Comparison of ENCODE assay signal across 1 cellular context in the genomic region with DNA sequence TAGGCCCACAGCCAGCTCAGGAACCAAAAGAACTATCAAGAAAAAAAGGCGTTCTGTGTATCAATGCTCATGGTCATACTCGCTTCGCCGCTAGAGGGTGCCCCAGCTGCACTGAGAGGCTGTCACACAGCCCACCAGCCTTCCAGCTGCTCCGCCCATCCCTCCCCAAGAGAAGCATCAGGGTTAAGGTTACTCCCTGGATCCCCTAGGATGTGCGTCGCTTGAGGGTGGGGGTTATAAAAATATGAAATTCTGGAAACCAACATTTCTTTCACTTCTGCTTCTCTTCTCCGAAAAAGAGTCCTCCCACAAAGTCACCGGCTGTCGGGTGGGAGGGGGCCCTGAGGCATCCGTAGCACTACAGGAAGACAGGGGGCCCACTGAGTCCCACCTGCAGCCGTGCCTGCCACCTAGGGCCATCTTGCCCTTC.
TF ChIP-seq lines count a peak whose summit lies in the region.

No MANE protein-coding gene starts in this region.

TF ChIP-seq in HEK293, 187 proteins besides CTCF, POLR2A, EP300 and RAD21 (continued from another document and continues in another):
- TF ChIP-seq, protein P1, sequence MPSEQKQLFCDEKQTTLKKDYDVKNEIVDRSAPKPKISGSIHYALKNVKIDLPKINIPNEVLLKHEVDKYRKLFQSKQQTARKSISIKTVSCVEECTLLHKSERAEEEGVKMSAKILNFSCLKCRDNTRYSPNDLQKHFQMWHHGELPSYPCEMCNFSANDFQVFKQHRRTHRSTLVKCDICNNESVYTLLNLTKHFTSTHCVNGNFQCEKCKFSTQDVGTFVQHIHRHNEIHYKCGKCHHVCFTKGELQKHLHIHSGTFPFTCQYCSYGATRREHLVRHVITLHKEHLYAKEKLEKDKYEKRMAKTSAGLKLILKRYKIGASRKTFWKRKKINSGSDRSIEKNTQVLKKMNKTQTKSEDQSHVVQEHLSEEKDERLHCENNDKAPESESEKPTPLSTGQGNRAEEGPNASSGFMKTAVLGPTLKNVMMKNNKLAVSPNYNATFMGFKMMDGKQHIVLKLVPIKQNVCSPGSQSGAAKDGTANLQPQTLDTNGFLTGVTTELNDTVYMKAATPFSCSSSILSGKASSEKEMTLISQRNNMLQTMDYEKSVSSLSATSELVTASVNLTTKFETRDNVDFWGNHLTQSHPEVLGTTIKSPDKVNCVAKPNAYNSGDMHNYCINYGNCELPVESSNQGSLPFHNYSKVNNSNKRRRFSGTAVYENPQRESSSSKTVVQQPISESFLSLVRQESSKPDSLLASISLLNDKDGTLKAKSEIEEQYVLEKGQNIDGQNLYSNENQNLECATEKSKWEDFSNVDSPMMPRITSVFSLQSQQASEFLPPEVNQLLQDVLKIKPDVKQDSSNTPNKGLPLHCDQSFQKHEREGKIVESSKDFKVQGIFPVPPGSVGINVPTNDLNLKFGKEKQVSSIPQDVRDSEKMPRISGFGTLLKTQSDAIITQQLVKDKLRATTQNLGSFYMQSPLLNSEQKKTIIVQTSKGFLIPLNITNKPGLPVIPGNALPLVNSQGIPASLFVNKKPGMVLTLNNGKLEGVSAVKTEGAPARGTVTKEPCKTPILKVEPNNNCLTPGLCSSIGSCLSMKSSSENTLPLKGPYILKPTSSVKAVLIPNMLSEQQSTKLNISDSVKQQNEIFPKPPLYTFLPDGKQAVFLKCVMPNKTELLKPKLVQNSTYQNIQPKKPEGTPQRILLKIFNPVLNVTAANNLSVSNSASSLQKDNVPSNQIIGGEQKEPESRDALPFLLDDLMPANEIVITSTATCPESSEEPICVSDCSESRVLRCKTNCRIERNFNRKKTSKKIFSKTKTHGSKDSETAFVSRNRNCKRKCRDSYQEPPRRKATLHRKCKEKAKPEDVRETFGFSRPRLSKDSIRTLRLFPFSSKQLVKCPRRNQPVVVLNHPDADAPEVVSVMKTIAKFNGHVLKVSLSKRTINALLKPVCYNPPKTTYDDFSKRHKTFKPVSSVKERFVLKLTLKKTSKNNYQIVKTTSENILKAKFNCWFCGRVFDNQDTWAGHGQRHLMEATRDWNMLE (tag by site-specific recombination; conservative IDR thresholded peaks at IDR 0.05; ENCODE audit: low read depth) = no peak
- TF ChIP-seq ZNF394 (tag by site-specific recombination; IDR thresholded peaks at IDR 0.05; ENCODE audit: borderline replicate concordance) (peak; percentile 87), HOXD13 (CRISPR knock-in tag; IDR thresholded peaks at IDR 0.05; ENCODE audit: borderline replicate concordance) (no peak), KLF8 (tag by site-specific recombination; IDR thresholded peaks at IDR 0.05) (peak; percentile 51; the same call in 1 of the 2 replicates), ZNF624 (tag by site-specific recombination; IDR thresholded peaks at IDR 0.05) (no peak), ZNF24 (tag by site-specific recombination; IDR thresholded peaks at IDR 0.05) (no peak), ZNF48 (tag by site-specific recombination; IDR thresholded peaks at IDR 0.05) (no peak), PRDM1 (tag by site-specific recombination; IDR thresholded peaks at IDR 0.05) (no peak), ZNF621 (tag by site-specific recombination; IDR thresholded peaks at IDR 0.05) (no peak), ZFP69B (tag by site-specific recombination; IDR thresholded peaks at IDR 0.05) (no peak), ZNF184 (tag by site-specific recombination; IDR thresholded peaks at IDR 0.05) (no peak), ZNF549 (tag by site-specific recombination; IDR thresholded peaks at IDR 0.05) (no peak), ZNF239 (tag by site-specific recombination; IDR thresholded peaks at IDR 0.05) (no peak), ZNF16 (tag by site-specific recombination; IDR thresholded peaks at IDR 0.05; ENCODE audit: low read depth) (no peak), ZNF701 (tag by site-specific recombination; IDR thresholded peaks at IDR 0.05) (no peak), ZNF596 (tag by site-specific recombination; IDR thresholded peaks at IDR 0.05) (no peak), ZNF354C (tag by site-specific recombination; IDR thresholded peaks at IDR 0.05; ENCODE audit: borderline replicate concordance, low read depth) (no peak), ZNF10 (tag by site-specific recombination; IDR thresholded peaks at IDR 0.05) (no peak), ZNF558 (tag by site-specific recombination; IDR thresholded peaks at IDR 0.05) (no peak), SCRT2 (tag by site-specific recombination; IDR thresholded peaks at IDR 0.05) (no peak), ZNF548 (tag by site-specific recombination; IDR thresholded peaks at IDR 0.05) (no peak), GLIS1 (tag by site-specific recombination; IDR thresholded peaks at IDR 0.05) (peak; percentile 71), FEZF1 (tag by site-specific recombination; IDR thresholded peaks at IDR 0.05) (no peak), ZNF707 (tag by site-specific recombination; IDR thresholded peaks at IDR 0.05) (no peak), ZNF37A (tag by site-specific recombination; IDR thresholded peaks at IDR 0.05) (no peak), MEIS1 (CRISPR knock-in tag; IDR thresholded peaks at IDR 0.05; ENCODE audit: borderline replicate concordance) (no peak), ZNF324 (tag by site-specific recombination; IDR thresholded peaks at IDR 0.05) (no peak), ZBTB17 (tag by site-specific recombination; IDR thresholded peaks at IDR 0.05) (peak; percentile 40; the same call in 1 of the 2 replicates), EGR2 (tag by site-specific recombination; IDR thresholded peaks at IDR 0.05; ENCODE audit: low read depth) (no peak), ZNF530 (tag by site-specific recombination; IDR thresholded peaks at IDR 0.05; ENCODE audit: low read depth) (no peak), ZBTB20 (tag by site-specific recombination; IDR thresholded peaks at IDR 0.05) (no peak), ZNF473 (tag by site-specific recombination; IDR thresholded peaks at IDR 0.05) (no peak), SALL2 (tag by site-specific recombination; IDR thresholded peaks at IDR 0.05; ENCODE audit: borderline replicate concordance) (no peak), GFI1B (tag by site-specific recombination; IDR thresholded peaks at IDR 0.05) (no peak), ZFP41 (tag by site-specific recombination; IDR thresholded peaks at IDR 0.05; ENCODE audit: borderline replicate concordance) (no peak), ZNF138 (tag by site-specific recombination; IDR thresholded peaks at IDR 0.05; ENCODE audit: borderline replicate concordance) (no peak), REPIN1 (tag by site-specific recombination; IDR thresholded peaks at IDR 0.05; ENCODE audit: low read depth) (no peak)
- TF ChIP-seq, protein P2, sequence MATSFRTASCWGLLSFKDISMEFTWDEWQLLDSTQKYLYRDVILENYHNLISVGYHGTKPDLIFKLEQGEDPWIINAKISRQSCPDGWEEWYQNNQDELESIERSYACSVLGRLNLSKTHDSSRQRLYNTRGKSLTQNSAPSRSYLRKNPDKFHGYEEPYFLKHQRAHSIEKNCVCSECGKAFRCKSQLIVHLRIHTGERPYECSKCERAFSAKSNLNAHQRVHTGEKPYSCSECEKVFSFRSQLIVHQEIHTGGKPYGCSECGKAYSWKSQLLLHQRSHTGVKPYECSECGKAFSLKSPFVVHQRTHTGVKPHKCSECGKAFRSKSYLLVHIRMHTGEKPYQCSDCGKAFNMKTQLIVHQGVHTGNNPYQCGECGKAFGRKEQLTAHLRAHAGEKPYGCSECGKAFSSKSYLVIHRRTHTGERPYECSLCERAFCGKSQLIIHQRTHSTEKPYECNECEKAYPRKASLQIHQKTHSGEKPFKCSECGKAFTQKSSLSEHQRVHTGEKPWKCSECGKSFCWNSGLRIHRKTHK (tag by site-specific recombination; IDR thresholded peaks at IDR 0.05) = no peak
- TF ChIP-seq, protein P3, sequence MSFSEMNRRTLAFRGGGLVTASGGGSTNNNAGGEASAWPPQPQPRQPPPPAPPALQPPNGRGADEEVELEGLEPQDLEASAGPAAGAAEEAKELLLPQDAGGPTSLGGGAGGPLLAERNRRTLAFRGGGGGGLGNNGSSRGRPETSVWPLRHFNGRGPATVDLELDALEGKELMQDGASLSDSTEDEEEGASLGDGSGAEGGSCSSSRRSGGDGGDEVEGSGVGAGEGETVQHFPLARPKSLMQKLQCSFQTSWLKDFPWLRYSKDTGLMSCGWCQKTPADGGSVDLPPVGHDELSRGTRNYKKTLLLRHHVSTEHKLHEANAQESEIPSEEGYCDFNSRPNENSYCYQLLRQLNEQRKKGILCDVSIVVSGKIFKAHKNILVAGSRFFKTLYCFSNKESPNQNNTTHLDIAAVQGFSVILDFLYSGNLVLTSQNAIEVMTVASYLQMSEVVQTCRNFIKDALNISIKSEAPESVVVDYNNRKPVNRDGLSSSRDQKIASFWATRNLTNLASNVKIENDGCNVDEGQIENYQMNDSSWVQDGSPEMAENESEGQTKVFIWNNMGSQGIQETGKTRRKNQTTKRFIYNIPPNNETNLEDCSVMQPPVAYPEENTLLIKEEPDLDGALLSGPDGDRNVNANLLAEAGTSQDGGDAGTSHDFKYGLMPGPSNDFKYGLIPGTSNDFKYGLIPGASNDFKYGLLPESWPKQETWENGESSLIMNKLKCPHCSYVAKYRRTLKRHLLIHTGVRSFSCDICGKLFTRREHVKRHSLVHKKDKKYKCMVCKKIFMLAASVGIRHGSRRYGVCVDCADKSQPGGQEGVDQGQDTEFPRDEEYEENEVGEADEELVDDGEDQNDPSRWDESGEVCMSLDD (tag by site-specific recombination; IDR thresholded peaks at IDR 0.05) = no peak
- TF ChIP-seq, protein P4, sequence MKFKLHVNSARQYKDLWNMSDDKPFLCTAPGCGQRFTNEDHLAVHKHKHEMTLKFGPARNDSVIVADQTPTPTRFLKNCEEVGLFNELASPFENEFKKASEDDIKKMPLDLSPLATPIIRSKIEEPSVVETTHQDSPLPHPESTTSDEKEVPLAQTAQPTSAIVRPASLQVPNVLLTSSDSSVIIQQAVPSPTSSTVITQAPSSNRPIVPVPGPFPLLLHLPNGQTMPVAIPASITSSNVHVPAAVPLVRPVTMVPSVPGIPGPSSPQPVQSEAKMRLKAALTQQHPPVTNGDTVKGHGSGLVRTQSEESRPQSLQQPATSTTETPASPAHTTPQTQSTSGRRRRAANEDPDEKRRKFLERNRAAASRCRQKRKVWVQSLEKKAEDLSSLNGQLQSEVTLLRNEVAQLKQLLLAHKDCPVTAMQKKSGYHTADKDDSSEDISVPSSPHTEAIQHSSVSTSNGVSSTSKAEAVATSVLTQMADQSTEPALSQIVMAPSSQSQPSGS (tag by site-specific recombination; IDR thresholded peaks at IDR 0.05; ENCODE audit: low read depth) = no peak
- TF ChIP-seq, protein P5, sequence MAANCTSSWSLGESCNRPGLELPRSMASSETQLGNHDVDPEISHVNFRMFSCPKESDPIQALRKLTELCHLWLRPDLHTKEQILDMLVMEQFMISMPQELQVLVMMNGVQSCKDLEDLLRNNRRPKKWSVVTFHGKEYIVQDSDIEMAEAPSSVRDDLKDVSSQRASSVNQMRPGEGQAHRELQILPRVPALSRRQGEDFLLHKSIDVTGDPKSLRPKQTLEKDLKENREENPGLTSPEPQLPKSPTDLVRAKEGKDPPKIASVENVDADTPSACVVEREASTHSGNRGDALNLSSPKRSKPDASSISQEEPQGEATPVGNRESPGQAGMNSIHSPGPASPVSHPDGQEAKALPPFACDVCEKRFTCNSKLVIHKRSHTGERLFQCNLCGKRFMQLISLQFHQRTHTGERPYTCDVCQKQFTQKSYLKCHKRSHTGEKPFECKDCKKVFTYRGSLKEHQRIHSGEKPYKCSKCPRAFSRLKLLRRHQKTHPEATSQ (tag by site-specific recombination; IDR thresholded peaks at IDR 0.05) = no peak
- TF ChIP-seq, protein P6, sequence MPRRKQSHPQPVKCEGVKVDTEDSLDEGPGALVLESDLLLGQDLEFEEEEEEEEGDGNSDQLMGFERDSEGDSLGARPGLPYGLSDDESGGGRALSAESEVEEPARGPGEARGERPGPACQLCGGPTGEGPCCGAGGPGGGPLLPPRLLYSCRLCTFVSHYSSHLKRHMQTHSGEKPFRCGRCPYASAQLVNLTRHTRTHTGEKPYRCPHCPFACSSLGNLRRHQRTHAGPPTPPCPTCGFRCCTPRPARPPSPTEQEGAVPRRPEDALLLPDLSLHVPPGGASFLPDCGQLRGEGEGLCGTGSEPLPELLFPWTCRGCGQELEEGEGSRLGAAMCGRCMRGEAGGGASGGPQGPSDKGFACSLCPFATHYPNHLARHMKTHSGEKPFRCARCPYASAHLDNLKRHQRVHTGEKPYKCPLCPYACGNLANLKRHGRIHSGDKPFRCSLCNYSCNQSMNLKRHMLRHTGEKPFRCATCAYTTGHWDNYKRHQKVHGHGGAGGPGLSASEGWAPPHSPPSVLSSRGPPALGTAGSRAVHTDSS (tag by site-specific recombination; IDR thresholded peaks at IDR 0.05) = no peak
- TF ChIP-seq, protein P7, sequence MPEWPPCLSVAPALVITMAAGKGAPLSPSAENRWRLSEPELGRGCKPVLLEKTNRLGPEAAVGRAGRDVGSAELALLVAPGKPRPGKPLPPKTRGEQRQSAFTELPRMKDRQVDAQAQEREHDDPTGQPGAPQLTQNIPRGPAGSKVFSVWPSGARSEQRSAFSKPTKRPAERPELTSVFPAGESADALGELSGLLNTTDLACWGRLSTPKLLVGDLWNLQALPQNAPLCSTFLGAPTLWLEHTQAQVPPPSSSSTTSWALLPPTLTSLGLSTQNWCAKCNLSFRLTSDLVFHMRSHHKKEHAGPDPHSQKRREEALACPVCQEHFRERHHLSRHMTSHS (tag by site-specific recombination; IDR thresholded peaks at IDR 0.05) = no peak
- TF ChIP-seq, protein P8, sequence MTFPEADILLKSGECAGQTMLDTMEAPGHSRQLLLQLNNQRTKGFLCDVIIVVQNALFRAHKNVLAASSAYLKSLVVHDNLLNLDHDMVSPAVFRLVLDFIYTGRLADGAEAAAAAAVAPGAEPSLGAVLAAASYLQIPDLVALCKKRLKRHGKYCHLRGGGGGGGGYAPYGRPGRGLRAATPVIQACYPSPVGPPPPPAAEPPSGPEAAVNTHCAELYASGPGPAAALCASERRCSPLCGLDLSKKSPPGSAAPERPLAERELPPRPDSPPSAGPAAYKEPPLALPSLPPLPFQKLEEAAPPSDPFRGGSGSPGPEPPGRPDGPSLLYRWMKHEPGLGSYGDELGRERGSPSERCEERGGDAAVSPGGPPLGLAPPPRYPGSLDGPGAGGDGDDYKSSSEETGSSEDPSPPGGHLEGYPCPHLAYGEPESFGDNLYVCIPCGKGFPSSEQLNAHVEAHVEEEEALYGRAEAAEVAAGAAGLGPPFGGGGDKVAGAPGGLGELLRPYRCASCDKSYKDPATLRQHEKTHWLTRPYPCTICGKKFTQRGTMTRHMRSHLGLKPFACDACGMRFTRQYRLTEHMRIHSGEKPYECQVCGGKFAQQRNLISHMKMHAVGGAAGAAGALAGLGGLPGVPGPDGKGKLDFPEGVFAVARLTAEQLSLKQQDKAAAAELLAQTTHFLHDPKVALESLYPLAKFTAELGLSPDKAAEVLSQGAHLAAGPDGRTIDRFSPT (tag by site-specific recombination; IDR thresholded peaks at IDR 0.05) = no peak
- TF ChIP-seq, protein P9, sequence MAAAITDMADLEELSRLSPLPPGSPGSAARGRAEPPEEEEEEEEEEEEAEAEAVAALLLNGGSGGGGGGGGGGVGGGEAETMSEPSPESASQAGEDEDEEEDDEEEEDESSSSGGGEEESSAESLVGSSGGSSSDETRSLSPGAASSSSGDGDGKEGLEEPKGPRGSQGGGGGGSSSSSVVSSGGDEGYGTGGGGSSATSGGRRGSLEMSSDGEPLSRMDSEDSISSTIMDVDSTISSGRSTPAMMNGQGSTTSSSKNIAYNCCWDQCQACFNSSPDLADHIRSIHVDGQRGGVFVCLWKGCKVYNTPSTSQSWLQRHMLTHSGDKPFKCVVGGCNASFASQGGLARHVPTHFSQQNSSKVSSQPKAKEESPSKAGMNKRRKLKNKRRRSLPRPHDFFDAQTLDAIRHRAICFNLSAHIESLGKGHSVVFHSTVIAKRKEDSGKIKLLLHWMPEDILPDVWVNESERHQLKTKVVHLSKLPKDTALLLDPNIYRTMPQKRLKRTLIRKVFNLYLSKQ (tag by site-specific recombination; IDR thresholded peaks at IDR 0.05; ENCODE audit: borderline replicate concordance) = no peak
